In the genomic region with DNA sequence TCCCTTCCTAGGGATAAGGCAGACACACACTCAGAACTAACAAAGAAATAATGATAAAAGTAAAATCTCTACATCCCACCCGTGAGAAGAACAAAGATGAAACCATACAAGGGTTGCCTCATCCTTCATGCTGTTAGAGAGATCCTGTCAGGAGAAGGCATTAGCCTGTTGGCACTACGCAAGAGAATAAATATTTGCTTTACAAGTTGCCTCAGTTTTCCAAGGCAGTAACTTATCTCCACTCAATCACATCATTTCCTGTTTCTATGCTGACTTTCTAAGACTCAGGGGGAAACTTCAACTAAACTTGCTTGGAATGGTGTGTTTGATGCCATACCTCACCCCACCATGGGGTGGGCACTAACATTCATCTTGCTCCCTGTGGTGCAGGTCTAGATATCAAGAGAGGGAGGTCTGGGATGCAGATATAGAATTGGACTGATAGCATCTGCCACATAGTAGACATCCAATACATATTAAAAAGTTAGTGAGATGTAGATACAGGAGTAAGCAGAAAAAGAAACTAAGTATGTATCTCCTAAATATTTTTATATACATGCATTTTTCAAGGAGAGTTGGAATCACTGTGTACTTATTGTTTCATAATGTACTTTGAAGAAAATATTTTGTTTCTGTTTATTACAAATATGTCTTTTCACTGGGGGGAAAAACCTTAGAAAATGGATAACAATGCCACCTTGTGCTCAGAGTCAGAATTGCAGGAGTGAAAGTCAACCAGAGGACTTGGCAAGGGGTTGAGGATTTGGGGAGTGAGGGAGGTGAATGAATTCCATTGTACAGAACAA, we compare ENCODE assay signal across 8 cellular contexts. TPM values are rescaled to one million over a fixed set of nuclear protein-coding genes. Genes with fewer than 3 reads are reported as not detected.
DNase-seq lines count a peak whose midpoint lies in the region; ATAC-seq and FAIRE-seq lines count a peak whose summit lies in the region.

No MANE protein-coding gene starts in this region.

- DNase-seq in A172 (ENCODE audit: low spot score) (peak; percentile 7), DMS79 (lab: John Stamatoyannopoulos, UW) (peak; percentile 5), RCC 7860 (ENCODE audit: low spot score) (no peak), fibroblast of gingiva (ENCODE audit: low read depth) (peak; percentile 42), renal cortical epithelial cell (ENCODE audit: low read depth) (peak; percentile 7), DMS153 (lab: John Stamatoyannopoulos, UW) (no peak), UCSD-AML1 (lab: John Stamatoyannopoulos, UW; ENCODE audit: unreplicated experiment) (no peak)

- FAIRE-seq in RCC 7860 (lab: Jason Lieb, UNC), result peak; percentile 62

- peak; percentile 55 for ATAC-seq in HG03378 (IDR thresholded peaks at IDR 0.05; ENCODE audit: unreplicated experiment)

RNA-seq across cellular contexts. Expression of gene BEX4, which starts 57.2 kb away (rescaled TPM):
- total RNA-seq in A172 (2014; rRNA removed; shearing (Covaris generic)), result 1.2 TPM in 1 of 2 replicates, not detected in the other
- total RNA-seq in renal cortical epithelial cell, result 43.1 and 50.6 TPM in 2 replicates

Comparison
In these comparisons a context has a peak if more than half of its experiments do, and no peak if none do; other contexts are left out.
1. DNase-seq: peak in A172 (single experiment), DMS79 (single experiment), fibroblast of gingiva (single experiment) and renal cortical epithelial cell (single experiment); none in RCC 7860 (single experiment), DMS153 (single experiment) and UCSD-AML1 (single experiment).
2. RNA of gene BEX4, which starts 57.2 kb away (total RNA-seq): 43.1 to 50.6 TPM in renal cortical epithelial cell; 1.2 TPM in A172; every median in the first group is over 10 times any median in the second.